ENCODE assay signal across 1 cellular context in genomic region chr20:3795511-3796468, GRCh38.
TF ChIP-seq lines count a peak whose summit lies in the region.

CDC25B (plus strand) TSS chr20:3796310; CDS start chr20:3796532, 222 bp downstream.

TF ChIP-seq in K562, 482 proteins besides CTCF, POLR2A, EP300 and RAD21 (continued from another document and continues in another):
- TF ChIP-seq, protein P1, sequence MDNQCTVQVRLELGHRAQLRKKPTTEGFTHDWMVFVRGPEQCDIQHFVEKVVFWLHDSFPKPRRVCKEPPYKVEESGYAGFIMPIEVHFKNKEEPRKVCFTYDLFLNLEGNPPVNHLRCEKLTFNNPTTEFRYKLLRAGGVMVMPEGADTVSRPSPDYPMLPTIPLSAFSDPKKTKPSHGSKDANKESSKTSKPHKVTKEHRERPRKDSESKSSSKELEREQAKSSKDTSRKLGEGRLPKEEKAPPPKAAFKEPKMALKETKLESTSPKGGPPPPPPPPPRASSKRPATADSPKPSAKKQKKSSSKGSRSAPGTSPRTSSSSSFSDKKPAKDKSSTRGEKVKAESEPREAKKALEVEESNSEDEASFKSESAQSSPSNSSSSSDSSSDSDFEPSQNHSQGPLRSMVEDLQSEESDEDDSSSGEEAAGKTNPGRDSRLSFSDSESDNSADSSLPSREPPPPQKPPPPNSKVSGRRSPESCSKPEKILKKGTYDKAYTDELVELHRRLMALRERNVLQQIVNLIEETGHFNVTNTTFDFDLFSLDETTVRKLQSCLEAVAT (IDR thresholded peaks at IDR 0.05) = no peak
- TF ChIP-seq TRIM25 (IDR thresholded peaks at IDR 0.05; ENCODE audit: borderline replicate concordance) (no peak), BRD4 (IDR thresholded peaks at IDR 0.05) (no peak), CEBPB (tag; IDR thresholded peaks at IDR 0.05) (no peak), JUNB (CRISPR knock-in tag; conservative IDR thresholded peaks at IDR 0.05) (no peak), LCOR (CRISPR knock-in tag; IDR thresholded peaks at IDR 0.05) (peak; percentile 69; the same call in 1 of the 2 replicates), PHF21A (IDR thresholded peaks at IDR 0.05; ENCODE audit: borderline replicate concordance, low read depth) (0 out of 2 replicates have a peak, but pooled peaks have one; percentile 27), ZNF165 (CRISPR knock-in tag; IDR thresholded peaks at IDR 0.05; ENCODE audit: borderline replicate concordance) (no peak), CBX2 (IDR thresholded peaks at IDR 0.05; ENCODE audit: insufficient read depth, low read length, poor library complexity, severe bottlenecking) (no peak), BRF2 (IDR thresholded peaks at IDR 0.05; ENCODE audit: borderline replicate concordance, insufficient read depth, insufficient read length) (no peak), NKRF (IDR thresholded peaks at IDR 0.05; ENCODE audit: borderline replicate concordance) (peak; percentile 53; the same call in 1 of the 2 replicates), RBFOX2 (IDR thresholded peaks at IDR 0.05; ENCODE audit: low read depth, low read length) (peak; percentile 72), EHMT2 (IDR thresholded peaks at IDR 0.05) (no peak), ESRRA (IDR thresholded peaks at IDR 0.05; ENCODE audit: borderline replicate concordance, low read depth) (peak; percentile 99), TAF15 (IDR thresholded peaks at IDR 0.05; ENCODE audit: low read depth, low read length) (no peak), SREBF2 (CRISPR knock-in tag; IDR thresholded peaks at IDR 0.05) (no peak), EWSR1 (IDR thresholded peaks at IDR 0.05; ENCODE audit: borderline replicate concordance, low read depth, partially characterized antibody) (no peak), XRCC5 (IDR thresholded peaks at IDR 0.05; ENCODE audit: low read depth, low read length) (peak; percentile 74; the same call in 1 of the 2 replicates), ZNF696 (CRISPR knock-in tag; conservative IDR thresholded peaks at IDR 0.05) (no peak), FOXA1 (IDR thresholded peaks at IDR 0.05; ENCODE audit: borderline replicate concordance) (no peak), PTTG1 (tag; IDR thresholded peaks at IDR 0.05; ENCODE audit: low read depth) (no peak), PHTF2 (CRISPR knock-in tag; IDR thresholded peaks at IDR 0.05) (no peak), MEF2A (IDR thresholded peaks at IDR 0.05; ENCODE audit: control insufficient read depth, low read depth, low read length) (no peak), ZFP30 (CRISPR knock-in tag; IDR thresholded peaks at IDR 0.05; ENCODE audit: borderline replicate concordance) (no peak), POLR2G (IDR thresholded peaks at IDR 0.05; ENCODE audit: low read depth, low read length) (peak; percentile 76), ZNF764 (CRISPR knock-in tag; IDR thresholded peaks at IDR 0.05; ENCODE audit: low read depth) (no peak), ADNP (tag; IDR thresholded peaks at IDR 0.05) (peak; percentile 96), THAP7 (CRISPR knock-in tag; IDR thresholded peaks at IDR 0.05) (no peak), ZZZ3 (IDR thresholded peaks at IDR 0.05) (no peak), ZNF830 (CRISPR knock-in tag; IDR thresholded peaks at IDR 0.05) (no peak), CHCHD3 (CRISPR knock-in tag; IDR thresholded peaks at IDR 0.05) (no peak), ELK3 (CRISPR knock-in tag; IDR thresholded peaks at IDR 0.05) (no peak), BHLHE40 (IDR thresholded peaks at IDR 0.05; ENCODE audit: low read length) (0 out of 2 replicates have a peak, but pooled peaks have one; percentile 5), CREB3L1 (IDR thresholded peaks at IDR 0.05; ENCODE audit: borderline replicate concordance, low read depth) (0 out of 2 replicates have a peak, but pooled peaks have one; percentile 31), ZBED1 (IDR thresholded peaks at IDR 0.05) (no peak), CXXC5 (CRISPR knock-in tag; IDR thresholded peaks at IDR 0.05) (peak; percentile 69), MTA3 (IDR thresholded peaks at IDR 0.05; ENCODE audit: borderline replicate concordance) (peak; percentile 63; the same call in 1 of the 2 replicates), ZNF707 (CRISPR knock-in tag; conservative IDR thresholded peaks at IDR 0.05) (no peak)
- TF ChIP-seq, protein P2, sequence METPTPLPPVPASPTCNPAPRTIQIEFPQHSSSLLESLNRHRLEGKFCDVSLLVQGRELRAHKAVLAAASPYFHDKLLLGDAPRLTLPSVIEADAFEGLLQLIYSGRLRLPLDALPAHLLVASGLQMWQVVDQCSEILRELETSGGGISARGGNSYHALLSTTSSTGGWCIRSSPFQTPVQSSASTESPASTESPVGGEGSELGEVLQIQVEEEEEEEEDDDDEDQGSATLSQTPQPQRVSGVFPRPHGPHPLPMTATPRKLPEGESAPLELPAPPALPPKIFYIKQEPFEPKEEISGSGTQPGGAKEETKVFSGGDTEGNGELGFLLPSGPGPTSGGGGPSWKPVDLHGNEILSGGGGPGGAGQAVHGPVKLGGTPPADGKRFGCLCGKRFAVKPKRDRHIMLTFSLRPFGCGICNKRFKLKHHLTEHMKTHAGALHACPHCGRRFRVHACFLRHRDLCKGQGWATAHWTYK (CRISPR knock-in tag; IDR thresholded peaks at IDR 0.05) = no peak
- TF ChIP-seq, protein P3, sequence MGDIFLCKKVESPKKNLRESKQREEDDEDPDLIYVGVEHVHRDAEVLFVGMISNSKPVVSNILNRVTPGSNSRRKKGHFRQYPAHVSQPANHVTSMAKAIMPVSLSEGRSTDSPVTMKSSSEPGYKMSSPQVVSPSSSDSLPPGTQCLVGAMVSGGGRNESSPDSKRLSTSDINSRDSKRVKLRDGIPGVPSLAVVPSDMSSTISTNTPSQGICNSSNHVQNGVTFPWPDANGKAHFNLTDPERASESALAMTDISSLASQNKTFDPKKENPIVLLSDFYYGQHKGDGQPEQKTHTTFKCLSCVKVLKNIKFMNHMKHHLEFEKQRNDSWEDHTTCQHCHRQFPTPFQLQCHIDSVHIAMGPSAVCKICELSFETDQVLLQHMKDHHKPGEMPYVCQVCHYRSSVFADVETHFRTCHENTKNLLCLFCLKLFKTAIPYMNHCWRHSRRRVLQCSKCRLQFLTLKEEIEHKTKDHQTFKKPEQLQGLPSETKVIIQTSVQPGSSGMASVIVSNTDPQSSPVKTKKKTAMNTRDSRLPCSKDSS (IDR thresholded peaks at IDR 0.05; ENCODE audit: low read depth, partially characterized antibody) = no peak
- TF ChIP-seq, protein P4, sequence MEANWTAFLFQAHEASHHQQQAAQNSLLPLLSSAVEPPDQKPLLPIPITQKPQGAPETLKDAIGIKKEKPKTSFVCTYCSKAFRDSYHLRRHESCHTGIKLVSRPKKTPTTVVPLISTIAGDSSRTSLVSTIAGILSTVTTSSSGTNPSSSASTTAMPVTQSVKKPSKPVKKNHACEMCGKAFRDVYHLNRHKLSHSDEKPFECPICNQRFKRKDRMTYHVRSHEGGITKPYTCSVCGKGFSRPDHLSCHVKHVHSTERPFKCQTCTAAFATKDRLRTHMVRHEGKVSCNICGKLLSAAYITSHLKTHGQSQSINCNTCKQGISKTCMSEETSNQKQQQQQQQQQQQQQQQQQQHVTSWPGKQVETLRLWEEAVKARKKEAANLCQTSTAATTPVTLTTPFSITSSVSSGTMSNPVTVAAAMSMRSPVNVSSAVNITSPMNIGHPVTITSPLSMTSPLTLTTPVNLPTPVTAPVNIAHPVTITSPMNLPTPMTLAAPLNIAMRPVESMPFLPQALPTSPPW (CRISPR knock-in tag; IDR thresholded peaks at IDR 0.05) = peak; percentile 53
- TF ChIP-seq, protein P5, sequence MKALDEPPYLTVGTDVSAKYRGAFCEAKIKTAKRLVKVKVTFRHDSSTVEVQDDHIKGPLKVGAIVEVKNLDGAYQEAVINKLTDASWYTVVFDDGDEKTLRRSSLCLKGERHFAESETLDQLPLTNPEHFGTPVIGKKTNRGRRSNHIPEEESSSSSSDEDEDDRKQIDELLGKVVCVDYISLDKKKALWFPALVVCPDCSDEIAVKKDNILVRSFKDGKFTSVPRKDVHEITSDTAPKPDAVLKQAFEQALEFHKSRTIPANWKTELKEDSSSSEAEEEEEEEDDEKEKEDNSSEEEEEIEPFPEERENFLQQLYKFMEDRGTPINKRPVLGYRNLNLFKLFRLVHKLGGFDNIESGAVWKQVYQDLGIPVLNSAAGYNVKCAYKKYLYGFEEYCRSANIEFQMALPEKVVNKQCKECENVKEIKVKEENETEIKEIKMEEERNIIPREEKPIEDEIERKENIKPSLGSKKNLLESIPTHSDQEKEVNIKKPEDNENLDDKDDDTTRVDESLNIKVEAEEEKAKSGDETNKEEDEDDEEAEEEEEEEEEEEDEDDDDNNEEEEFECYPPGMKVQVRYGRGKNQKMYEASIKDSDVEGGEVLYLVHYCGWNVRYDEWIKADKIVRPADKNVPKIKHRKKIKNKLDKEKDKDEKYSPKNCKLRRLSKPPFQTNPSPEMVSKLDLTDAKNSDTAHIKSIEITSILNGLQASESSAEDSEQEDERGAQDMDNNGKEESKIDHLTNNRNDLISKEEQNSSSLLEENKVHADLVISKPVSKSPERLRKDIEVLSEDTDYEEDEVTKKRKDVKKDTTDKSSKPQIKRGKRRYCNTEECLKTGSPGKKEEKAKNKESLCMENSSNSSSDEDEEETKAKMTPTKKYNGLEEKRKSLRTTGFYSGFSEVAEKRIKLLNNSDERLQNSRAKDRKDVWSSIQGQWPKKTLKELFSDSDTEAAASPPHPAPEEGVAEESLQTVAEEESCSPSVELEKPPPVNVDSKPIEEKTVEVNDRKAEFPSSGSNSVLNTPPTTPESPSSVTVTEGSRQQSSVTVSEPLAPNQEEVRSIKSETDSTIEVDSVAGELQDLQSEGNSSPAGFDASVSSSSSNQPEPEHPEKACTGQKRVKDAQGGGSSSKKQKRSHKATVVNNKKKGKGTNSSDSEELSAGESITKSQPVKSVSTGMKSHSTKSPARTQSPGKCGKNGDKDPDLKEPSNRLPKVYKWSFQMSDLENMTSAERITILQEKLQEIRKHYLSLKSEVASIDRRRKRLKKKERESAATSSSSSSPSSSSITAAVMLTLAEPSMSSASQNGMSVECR (CRISPR knock-in tag; IDR thresholded peaks at IDR 0.05) = peak; percentile 87
